ENCODE assay signal across 29 cellular contexts in genomic region chr18:76995896-76996295, GRCh38.
"Had no signal": no experiment of that assay in that cellular context is flagged by ENCODE, and none has a peak within 500 bp of the region (broad histone marks: within the 10 kb centered on the region; RNA-seq: fewer than 3 reads in every experiment).

No MANE protein-coding gene starts in this region.

- H3K4me3 Mint-ChIP-seq: activated CD4-positive, alpha-beta T cell treated with anti-CD3 and anti-CD28 coated beads, Interleukin-2, amount 10 ng/mL, durations not matched to agents 24 days and 14 days; activated CD8-positive, alpha-beta T cell treated with anti-CD3 and anti-CD28 coated beads for 36 hours; activated naive CD4-positive, alpha-beta T cell treated with anti-CD3 and anti-CD28 coated beads, Interleukin-2, amount 50 U/mL, for 24 hours; activated naive CD8-positive, alpha-beta T cell treated with anti-CD3 and anti-CD28 coated beads, Interleukin-2, amount 10 ng/mL, durations not matched to agents 7 days and 5 days; activated T-cell treated with anti-CD3 and anti-CD28 coated beads, Interleukin-2, amount 50 U/mL, for 24 hours; central memory CD8-positive, alpha-beta T cell; T-helper 1 cell treated with Interleukin-12 subunit alpha and Interleukin-12 subunit beta and Interleukin-4 antibody, amounts not matched to agents 30 μg/mL and 1 μg/mL, for 36 hours; T-helper 2 cell treated with Interferon-gamma antibody and Interleukin-4, amounts not matched to agents 5 μg/mL and 100 μg/mL, for 36 hours had no signal

- H3K36me3 ChIP-seq: ascending aorta, cardiac muscle cell, SJCRH30 had no signal

- H3K9me3 ChIP-seq: ascending aorta, SJCRH30, SK-N-SH had no signal

- H3K36me3 Mint-ChIP-seq: activated naive CD4-positive, alpha-beta T cell treated with anti-CD3 and anti-CD28 coated beads, Interleukin-2, amount 50 U/mL, for 24 hours; activated naive CD8-positive, alpha-beta T cell treated with anti-CD3 and anti-CD28 coated beads, Interleukin-2, amount 10 ng/mL, durations not matched to agents 7 days and 5 days had no signal

- H3K4me3 ChIP-seq: ascending aorta, cardiac muscle cell, SJCRH30 had no signal

- H3K27me3 ChIP-seq: ascending aorta, cardiac muscle cell, SJCRH30 had no signal

- H3K27ac ChIP-seq: ascending aorta, cardiac muscle cell, KMS-11, SJCRH30 had no signal

- ATAC-seq: activated CD8-positive, alpha-beta T cell treated with anti-CD3 and anti-CD28 coated beads for 36 hours; Panc1 had no signal

- DNase-seq: activated CD4-positive, alpha-beta T cell treated with anti-CD3 and anti-CD28 coated beads, Interleukin-2, amount 10 ng/mL, durations not matched to agents 24 days and 14 days; activated CD4-positive, alpha-beta T cell treated with anti-CD3 and anti-CD28 coated beads, Interleukin-2, amount 50 U/mL, for 4 hours; activated CD8-positive, alpha-beta T cell treated with anti-CD3 and anti-CD28 coated beads for 36 hours; activated gamma-delta T cell; activated naive CD4-positive, alpha-beta T cell treated with Interleukin-2 at 50 U/mL for 16 hours; activated naive CD8-positive, alpha-beta T cell treated with anti-CD3 and anti-CD28 coated beads, Interleukin-2, amount 10 ng/mL, durations not matched to agents 7 days and 5 days; activated T-cell treated with anti-CD3 and anti-CD28 coated beads, Interleukin-2, amount 50 U/mL, for 24 hours; amygdala; NCI-H1092 treated with DMSO at 0.1 percent for 48 hours; NCI-H1436; NCI-H1694; NCI-H1930; NCI-H2081 treated with DMSO at 0.1 percent for 48 hours; NCI-H2171; NCI-H2227 treated with DMSO at 0.1 percent for 48 hours; NCI-H446; NCI-H510A treated with DMSO at 0.1 percent for 48 hours; SHP77; SJCRH30; SK-N-SH had no signal

- H3K4me1 ChIP-seq: ascending aorta, SJCRH30 had no signal

- H3K27ac Mint-ChIP-seq: activated CD4-positive, alpha-beta T cell treated with anti-CD3 and anti-CD28 coated beads, Interleukin-2, amount 10 ng/mL, durations not matched to agents 24 days and 14 days; activated CD8-positive, alpha-beta T cell treated with anti-CD3 and anti-CD28 coated beads for 36 hours; activated naive CD4-positive, alpha-beta T cell treated with anti-CD3 and anti-CD28 coated beads, Interleukin-2, amount 50 U/mL, for 24 hours; activated naive CD8-positive, alpha-beta T cell treated with anti-CD3 and anti-CD28 coated beads, Interleukin-2, amount 10 ng/mL, durations not matched to agents 7 days and 5 days; activated T-cell treated with anti-CD3 and anti-CD28 coated beads, Interleukin-2, amount 50 U/mL, for 24 hours; activated T-helper 2 cell treated with anti-CD3 and anti-CD28 coated beads, Interferon-gamma antibody, Interleukin-2, Interleukin-4, amounts not matched to agents 10 μg/mL and 5 μg/mL and 100 μg/mL, durations not matched to agents 14 hours and 24 hours and 36 hours; T-helper 1 cell treated with Interleukin-12 subunit alpha and Interleukin-12 subunit beta and Interleukin-4 antibody, amounts not matched to agents 30 μg/mL and 1 μg/mL, for 36 hours; T-helper 2 cell treated with Interferon-gamma antibody and Interleukin-4, amounts not matched to agents 5 μg/mL and 100 μg/mL, for 36 hours had no signal

- H3K27me3 Mint-ChIP-seq: activated CD8-positive, alpha-beta T cell treated with anti-CD3 and anti-CD28 coated beads for 36 hours; activated naive CD4-positive, alpha-beta T cell treated with anti-CD3 and anti-CD28 coated beads, Interleukin-2, amount 50 U/mL, for 24 hours; activated T-cell treated with anti-CD3 and anti-CD28 coated beads, Interleukin-2, amount 50 U/mL, for 24 hours; central memory CD8-positive, alpha-beta T cell had no signal

- H3K9me3 Mint-ChIP-seq: activated CD4-positive, alpha-beta T cell treated with anti-CD3 and anti-CD28 coated beads, Interleukin-2, amount 10 ng/mL, durations not matched to agents 24 days and 14 days; activated CD8-positive, alpha-beta T cell treated with anti-CD3 and anti-CD28 coated beads for 36 hours; activated naive CD4-positive, alpha-beta T cell treated with anti-CD3 and anti-CD28 coated beads, Interleukin-2, amount 50 U/mL, for 24 hours; activated naive CD8-positive, alpha-beta T cell treated with anti-CD3 and anti-CD28 coated beads, Interleukin-2, amount 10 ng/mL, durations not matched to agents 7 days and 5 days; activated T-cell treated with anti-CD3 and anti-CD28 coated beads, Interleukin-2, amount 50 U/mL, for 24 hours; activated T-helper 2 cell treated with anti-CD3 and anti-CD28 coated beads, Interferon-gamma antibody, Interleukin-2, Interleukin-4, amounts not matched to agents 10 μg/mL and 5 μg/mL and 100 μg/mL, durations not matched to agents 14 hours and 24 hours and 36 hours; central memory CD8-positive, alpha-beta T cell; T-helper 1 cell treated with Interleukin-12 subunit alpha and Interleukin-12 subunit beta and Interleukin-4 antibody, amounts not matched to agents 30 μg/mL and 1 μg/mL, for 36 hours; T-helper 2 cell treated with Interferon-gamma antibody and Interleukin-4, amounts not matched to agents 5 μg/mL and 100 μg/mL, for 36 hours had no signal
